Comparison of ENCODE assay signal across 11 cellular contexts in the genomic region with DNA sequence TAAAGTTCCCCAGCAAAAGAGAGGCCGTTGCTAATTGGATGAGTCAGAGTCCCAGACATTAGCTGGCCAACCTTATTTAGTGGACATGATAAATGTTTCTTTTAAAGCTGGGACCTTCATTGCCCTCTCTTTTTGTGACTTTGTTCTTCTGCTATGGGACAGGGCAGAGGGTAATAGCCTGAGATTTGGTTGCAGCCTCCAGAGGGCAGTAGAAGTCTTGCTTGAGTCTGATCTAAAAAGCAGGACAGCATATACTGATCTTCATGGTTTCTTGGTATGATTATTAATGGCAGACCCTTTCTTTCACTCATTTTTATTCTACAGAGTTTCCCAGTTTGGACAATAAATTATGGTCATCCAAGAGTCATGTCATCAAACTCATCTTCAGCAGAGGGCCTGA. TPM values are rescaled to one million over a fixed set of nuclear protein-coding genes. Genes with fewer than 3 reads are reported as not detected.
A peak's percentile ranks its signal among the peaks of the same experiment; 100 is the strongest.
DNase-seq lines count a peak whose midpoint lies in the region; ATAC-seq and TF ChIP-seq lines count a peak whose summit lies in the region.
"Had no signal": no experiment of that assay in that cellular context is flagged by ENCODE, and none has a peak within 500 bp of the region (broad histone marks: within the 10 kb centered on the region; RNA-seq: fewer than 3 reads in every experiment).

No MANE protein-coding gene starts in this region.

- H3K27ac ChIP-seq in left ventricle myocardium inferior (replicated peaks): no peak overlapping the region
- no peak overlapping the region for H3K27ac ChIP-seq in right cardiac atrium (ENCODE audit: low read length)
- no peak overlapping the region for H3K27ac ChIP-seq in substantia nigra (ENCODE audit: low read depth, low read length, poor library complexity, severe bottlenecking)

- H3K27me3 ChIP-seq in left ventricle myocardium inferior (ENCODE audit: low read depth) (peaks cover 62% of the 10 kb centered on the region), right cardiac atrium (ENCODE audit: control insufficient read depth, insufficient read depth) (no peaks in the 10 kb centered on the region)
- H3K27me3 ChIP-seq: transverse colon had no signal

- peaks cover 5% of the 10 kb centered on the region for H3K9me3 ChIP-seq in left ventricle myocardium inferior (replicated peaks)
- H3K9me3 ChIP-seq in right cardiac atrium (ENCODE audit: control insufficient read depth, low read length): no peaks in the 10 kb centered on the region
- H3K9me3 ChIP-seq: transverse colon had no signal

- peak; percentile 19 for TF ChIP-seq CTCF in left ventricle myocardium inferior (IDR thresholded peaks at IDR 0.05; ENCODE audit: borderline replicate concordance)

- no peaks in the 10 kb centered on the region for H3K4me1 ChIP-seq in left ventricle myocardium inferior
- no peaks in the 10 kb centered on the region for H3K4me1 ChIP-seq in right cardiac atrium (ENCODE audit: control insufficient read depth, insufficient read depth, low read length)

- intact Hi-C loops in left ventricle myocardium inferior (cut with micrococcal nuclease) (loop anchor here (5.0 kb wide), 1 partner anchor 382 kb away; no protein-coding TSS in a partner anchor), right cardiac atrium (cut with DNase I) (loop anchor here in 3 of 4 donors (5.0 kb wide), 1 partner anchor 382 kb away; no protein-coding TSS in a partner anchor)

- no peaks in the 10 kb centered on the region for H3K36me3 ChIP-seq in left ventricle myocardium inferior
- H3K36me3 ChIP-seq: transverse colon had no signal

- no peak for ATAC-seq in right cardiac atrium
- no peak for ATAC-seq in HG03354 (IDR thresholded peaks at IDR 0.05; ENCODE audit: poor library complexity, severe bottlenecking, unreplicated experiment)
- no peak for ATAC-seq in HG02798 (IDR thresholded peaks at IDR 0.05; ENCODE audit: poor library complexity, unreplicated experiment)
- ATAC-seq: effector memory CD8-positive, alpha-beta T cell had no signal

- DNase-seq in left ventricle myocardium inferior (no peak), right cardiac atrium (no peak), NCI-H69 (lab: John Stamatoyannopoulos, UW) (peak; percentile 10), erythroblast (lab: John Stamatoyannopoulos, UW) (peak; percentile 3 to 36), substantia nigra (lab: John Stamatoyannopoulos, UW) (no peak), NCI-H1105 (lab: John Stamatoyannopoulos, UW) (no peak)
- DNase-seq: DMS79; effector memory CD8-positive, alpha-beta T cell; transverse colon had no signal

- WGBS in right cardiac atrium: 44% methylated on average over 1 of the region's 1 CpG

- TF ChIP-seq POLR2A in erythroblast (IDR thresholded peaks at IDR 0.05; ENCODE audit: low read length): no peak

- no peak overlapping the region for H3K4me3 ChIP-seq in left ventricle myocardium inferior
- no peak overlapping the region for H3K4me3 ChIP-seq in right cardiac atrium (ENCODE audit: low read length)
- H3K4me3 ChIP-seq: transverse colon had no signal

RNA-seq across cellular contexts. Expression of gene ZKSCAN7, which starts 25.1 kb away (rescaled TPM):
- 2.6 TPM for total RNA-seq in left ventricle myocardium inferior
- 1 to 10 TPM; 2.9 to 3.6 (median 3.3) TPM for total RNA-seq in right cardiac atrium
- polyA plus RNA-seq in right cardiac atrium: 1.9 TPM

RNA-seq across cellular contexts. Expression of gene ZNF445, which starts 52.5 kb away (rescaled TPM):
- 11.8 TPM for total RNA-seq in left ventricle myocardium inferior
- total RNA-seq in right cardiac atrium: 10 to 100 TPM; 14.2 to 15.6 (median 14.9) TPM
- 5.7 TPM for polyA plus RNA-seq in right cardiac atrium

RNA-seq across cellular contexts. Expression of gene ZNF660, which starts 54.8 kb away (rescaled TPM):
- total RNA-seq in left ventricle myocardium inferior (1.1 TPM), right cardiac atrium (1 to 10 TPM; 1.5 to 2.3 (median 2.0) TPM)
- polyA plus RNA-seq in right cardiac atrium: 1.0 TPM

Comparison
In these comparisons a context has a peak if more than half of its experiments do, and no peak if none do; other contexts are left out.
1. DNase-seq: peak in NCI-H69 (single experiment) and erythroblast (2 of 2); none in left ventricle myocardium inferior (single experiment), right cardiac atrium (0 of 3), substantia nigra (0 of 49) and NCI-H1105 (single experiment).